22 cellular contexts compared by ENCODE assay signal in genomic region chr1:12251442-12251841, GRCh38. TPM values are rescaled to one million over a fixed set of nuclear protein-coding genes. Genes with fewer than 3 reads are reported as not detected.
A peak's percentile ranks its signal among the peaks of the same experiment; 100 is the strongest.
DNase-seq lines count a peak whose midpoint lies in the region; ATAC-seq, FAIRE-seq and TF ChIP-seq lines count a peak whose summit lies in the region.
"Had no signal": no experiment of that assay in that cellular context is flagged by ENCODE, and none has a peak within 500 bp of the region (broad histone marks: within the 10 kb centered on the region; RNA-seq: fewer than 3 reads in every experiment).

No MANE protein-coding gene starts in this region.

- no peak for FAIRE-seq in D721Med (lab: Jason Lieb, UNC)
- FAIRE-seq: GM12892 had no signal

- H3K36me3 ChIP-seq in cardiac muscle cell: peaks cover 14% of the 10 kb centered on the region
- peaks cover 4 to 98% (median 98%) of the 10 kb centered on the region in 9 donors for H3K36me3 ChIP-seq in heart left ventricle
- H3K36me3 ChIP-seq in tibial artery: peaks cover 70 to 82% (median 79%) of the 10 kb centered on the region in 3 donors

- H3K27ac ChIP-seq in cardiac muscle cell (peak overlapping the region; percentile 35), heart left ventricle (no peak overlapping the region), tibial artery (no peak overlapping the region)
- H3K27ac ChIP-seq: BLaER1, esophagus muscularis mucosa, RWPE1, upper lobe of right lung had no signal

- intact Hi-C loops in heart left ventricle (cut with DNase I) (no loop called here), tibial artery (cut with DNase I; ENCODE audit: low total_unique reads) (no loop called here)

- 70 to 78% (median 75%) methylated on average over 5 of the region's 5 CpGs for WGBS in heart left ventricle, 4 donors

- DNase-seq in cardiac muscle cell (ENCODE audit: low read depth in 1 of 2, low spot score in 1 of 2): peak in 1 of 2 donors; percentile 10
- no peak for DNase-seq in heart left ventricle
- DNase-seq in astrocyte of the cerebellum (ENCODE audit: low read depth): peak; percentile 39
- peak; percentile 21 for DNase-seq in fibroblast of villous mesenchyme (ENCODE audit: low read depth)
- DNase-seq in central memory CD4-positive, alpha-beta T cell: no peak
- DNase-seq in T1000 (lab: John Stamatoyannopoulos, UW): no peak
- no peak for DNase-seq in D721Med (ENCODE audit: insufficient read length, low spot score)
- DNase-seq in tibial artery: no peak
- DNase-seq: activated CD4-positive, alpha-beta T cell treated with anti-CD3 and anti-CD28 coated beads, Interleukin-2, amount 10 ng/mL, durations not matched to agents 24 days and 14 days; aorta; Caco-2; effector memory CD4-positive, alpha-beta T cell; mammary epithelial cell; MV-4-11; NCI-H2171 treated with DMSO at 0.1 percent for 48 hours; NCI-H69; upper lobe of right lung had no signal

- H3K4me3 ChIP-seq in cardiac muscle cell (no peak overlapping the region), heart left ventricle (no peak overlapping the region), astrocyte of the cerebellum (ENCODE audit: low read depth, low read length) (no peak overlapping the region), fibroblast of villous mesenchyme (ENCODE audit: low read depth, low read length) (no peak overlapping the region), tibial artery (no peak overlapping the region)
- H3K4me3 ChIP-seq: BLaER1, esophagus muscularis mucosa, upper lobe of right lung had no signal

- H3K27me3 ChIP-seq in cardiac muscle cell (no peaks in the 10 kb centered on the region), heart left ventricle (no peaks in the 10 kb centered on the region), tibial artery (no peaks in the 10 kb centered on the region)
- H3K27me3 ChIP-seq: BLaER1, esophagus muscularis mucosa, upper lobe of right lung had no signal

- no peaks in the 10 kb centered on the region for H3K9me3 ChIP-seq in cardiac muscle cell (ENCODE audit: low read depth)
- no peaks in the 10 kb centered on the region for H3K9me3 ChIP-seq in heart left ventricle
- no peaks in the 10 kb centered on the region for H3K9me3 ChIP-seq in tibial artery
- H3K9me3 ChIP-seq: BLaER1, Caco-2, esophagus muscularis mucosa, upper lobe of right lung had no signal

- TF ChIP-seq CTCF in cardiac muscle cell (IDR thresholded peaks at IDR 0.05; ENCODE audit: low read depth, low read length): no peak
- TF ChIP-seq CTCF in heart left ventricle (IDR thresholded peaks at IDR 0.05): no peak
- TF ChIP-seq CTCF in astrocyte of the cerebellum (IDR thresholded peaks at IDR 0.05; ENCODE audit: low read depth, low read length, missing control alignments): no peak
- no peak for TF ChIP-seq CTCF in fibroblast of villous mesenchyme (IDR thresholded peaks at IDR 0.05; ENCODE audit: insufficient read depth, low read depth, low read length)
- no peak for TF ChIP-seq CTCF in D721Med (IDR thresholded peaks at IDR 0.05; ENCODE audit: insufficient read depth, missing control alignments)
- no peak for TF ChIP-seq CTCF in tibial artery (IDR thresholded peaks at IDR 0.05)

- in situ Hi-C loops in astrocyte of the cerebellum (cut with HindIII; ENCODE audit: low sequenced_read_pairs): no loop called here

- TF ChIP-seq POLR2A in heart left ventricle (IDR thresholded peaks at IDR 0.05): no peak

- H3K4me1 ChIP-seq in cardiac muscle cell (ENCODE audit: low read depth): peaks cover 24% of the 10 kb centered on the region
- H3K4me1 ChIP-seq in heart left ventricle: no peaks in the 10 kb centered on the region
- H3K4me1 ChIP-seq in tibial artery: peaks cover 0 to 15% (median 9%) of the 10 kb centered on the region in 4 donors
- H3K4me1 ChIP-seq: BLaER1, Caco-2, esophagus muscularis mucosa, upper lobe of right lung had no signal

- no peak for ATAC-seq in heart left ventricle
- ATAC-seq: HCT116, upper lobe of right lung had no signal

RNA-seq across cellular contexts. Expression of gene VPS13D, which starts 21.6 kb away (rescaled TPM):
- total RNA-seq in cardiac muscle cell (23.5 and 35.7 TPM in 2 replicates), heart left ventricle (100 to 1,000 TPM in 4 of 9 donors, 10 to 100 TPM in 5; 74.3 to 301 (median 95.8) TPM), fibroblast of villous mesenchyme (39.9 and 55.3 TPM in 2 replicates)
- polyA plus RNA-seq in cardiac muscle cell (8.3 and 9.7 TPM in 2 replicates), heart left ventricle (10 to 100 TPM; 32.1 to 84.8 TPM)

Comparison
In these comparisons a context has a peak if more than half of its experiments do, and no peak if none do; other contexts are left out.
1. DNase-seq: peak in astrocyte of the cerebellum (single experiment) and fibroblast of villous mesenchyme (single experiment); none in heart left ventricle (0 of 5), central memory CD4-positive, alpha-beta T cell (single experiment), T1000 (single experiment), D721Med (single experiment) and tibial artery (0 of 2).